21 cellular contexts compared by ENCODE assay signal in the genomic region with DNA sequence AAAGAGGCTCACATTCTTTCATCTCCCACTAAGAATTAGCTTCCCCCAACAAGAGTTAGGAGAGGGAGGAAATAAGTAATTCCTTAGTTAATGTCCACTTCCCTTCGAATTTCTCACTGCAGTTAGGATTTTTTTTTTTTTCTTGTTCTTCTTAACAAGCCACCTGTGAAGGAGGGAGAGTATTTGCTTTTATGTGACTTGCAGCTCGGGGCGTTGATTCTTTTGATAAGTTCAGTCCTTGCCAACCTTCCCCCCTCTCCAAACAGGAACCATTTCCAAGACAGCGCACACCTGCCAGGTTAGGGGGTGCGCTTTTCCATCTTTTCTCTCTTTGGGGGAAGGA. TPM values are rescaled to one million over a fixed set of nuclear protein-coding genes. Genes with fewer than 3 reads are reported as not detected.
DNase-seq lines count a peak whose midpoint lies in the region; ATAC-seq and TF ChIP-seq lines count a peak whose summit lies in the region.
"Had no signal": no experiment of that assay in that cellular context is flagged by ENCODE, and none has a peak within 500 bp of the region (broad histone marks: within the 10 kb centered on the region; RNA-seq: fewer than 3 reads in every experiment).

No MANE protein-coding gene starts in this region.

- H3K27me3 Mint-ChIP-seq in endothelial cell (ENCODE audit: unreplicated experiment) = peaks cover 1% of the 10 kb centered on the region
- peaks cover 39% of the 10 kb centered on the region for H3K27me3 Mint-ChIP-seq in mesothelial cell of epicardium (ENCODE audit: low read depth)

- CTCF ChIA-PET in mammary epithelial cell (lab: Charles Lee; ENCODE audit: low non-redundant PET) = no interaction called here

- TF ChIP-seq CTCF in breast epithelium (IDR thresholded peaks at IDR 0.05) = no peak
- TF ChIP-seq CTCF in mammary epithelial cell (conservative IDR thresholded peaks at IDR 0.05 in 1 of 2, IDR thresholded peaks at IDR 0.05 in 1 of 2; ENCODE audit: extremely low read depth in 1 of 2, insufficient read depth in 1 of 2, low read depth in 1 of 2, low read length in 2 of 2) = no peak
- no peak for TF ChIP-seq CTCF in endothelial cell (IDR thresholded peaks at IDR 0.05; ENCODE audit: unreplicated experiment)
- no peak for TF ChIP-seq CTCF in mesothelial cell of epicardium (IDR thresholded peaks at IDR 0.05; ENCODE audit: unreplicated experiment)
- TF ChIP-seq CTCF in vagina (IDR thresholded peaks at IDR 0.05) = no peak

- WGBS in mammary epithelial cell (ENCODE audit: low coverage, missing lambda C conversion rate) = 20% methylated on average over 3 of the region's 5 CpGs

- H3K9me3 ChIP-seq in breast epithelium = no peaks in the 10 kb centered on the region
- no peaks in the 10 kb centered on the region for H3K9me3 ChIP-seq in mammary epithelial cell (replicated peaks; ENCODE audit: insufficient read depth, low read length)
- no peaks in the 10 kb centered on the region for H3K9me3 ChIP-seq in vagina
- H3K9me3 ChIP-seq: gastrocnemius medialis, transverse colon had no signal

- H3K4me1 ChIP-seq in breast epithelium (no peaks in the 10 kb centered on the region), mammary epithelial cell (ENCODE audit: insufficient read depth, low read length) (no peaks in the 10 kb centered on the region), vagina (peaks cover 7% of the 10 kb centered on the region)
- H3K4me1 ChIP-seq: gastrocnemius medialis, transverse colon had no signal

- DNase-seq in breast epithelium (ENCODE audit: low spot score in 2 of 2) (no peak), mammary epithelial cell (no peak), endothelial cell (ENCODE audit: low spot score) (no peak), mesothelial cell of epicardium (ENCODE audit: low spot score in 2 of 2, unreplicated experiment in 2 of 2) (no peak), vagina (ENCODE audit: extremely low spot score in 2 of 2) (no peak), cortex of kidney (lab: John Stamatoyannopoulos, UW) (no peak), mesenteric fat pad (ENCODE audit: low spot score) (no peak)
- DNase-seq: activated CD4-positive, alpha-beta memory T cell treated with anti-CD3 and anti-CD28 coated beads for 36 hours; activated naive CD4-positive, alpha-beta T cell treated with anti-CD3 and anti-CD28 coated beads for 36 hours; activated T-cell treated with anti-CD3 and anti-CD28 coated beads, Interleukin-2, amount 50 U/mL, for 1 hour; aorta; gastrocnemius medialis; islet precursor cell; OCI-M1; transverse colon had no signal

- H3K36me3 ChIP-seq in breast epithelium (no peaks in the 10 kb centered on the region), mammary epithelial cell (ENCODE audit: insufficient read depth, low read length) (no peaks in the 10 kb centered on the region), vagina (no peaks in the 10 kb centered on the region)
- H3K36me3 ChIP-seq: gastrocnemius medialis, transverse colon had no signal

- H2AFZ ChIP-seq in mammary epithelial cell (ENCODE audit: low read depth, low read length) = no peak overlapping the region

- H3K27ac ChIP-seq in breast epithelium = no peak overlapping the region
- H3K27ac ChIP-seq in mammary epithelial cell (ENCODE audit: insufficient read depth, low read depth, low read length) = no peak overlapping the region
- no peak overlapping the region for H3K27ac ChIP-seq in vagina
- H3K27ac ChIP-seq: C4-2B, gastrocnemius medialis, HL-60, transverse colon, VCaP had no signal

- peaks cover 16% of the 10 kb centered on the region for H3K4me1 Mint-ChIP-seq in endothelial cell (ENCODE audit: unreplicated experiment)
- H3K4me1 Mint-ChIP-seq in mesothelial cell of epicardium = peaks cover 65% of the 10 kb centered on the region

- no peaks in the 10 kb centered on the region for H3K79me2 ChIP-seq in mammary epithelial cell (ENCODE audit: insufficient read depth, low read length)

- H3K27ac Mint-ChIP-seq in endothelial cell (ENCODE audit: unreplicated experiment) = no peak overlapping the region
- peak overlapping the region; percentile 59 for H3K27ac Mint-ChIP-seq in mesothelial cell of epicardium
- H3K27ac Mint-ChIP-seq: activated CD4-positive, alpha-beta memory T cell treated with anti-CD3 and anti-CD28 coated beads for 36 hours; activated naive CD4-positive, alpha-beta T cell treated with anti-CD3 and anti-CD28 coated beads for 36 hours; natural killer cell treated with Interleukin-12 subunit alpha and Interleukin-12 subunit beta and Interleukin-15 and Interleukin-18, amount 100 ng/mL, for 72 hours; T-helper 1 cell treated with Interleukin-12 subunit alpha and Interleukin-12 subunit beta and Interleukin-4 antibody, amounts not matched to agents 30 μg/mL and 1 μg/mL, for 36 hours had no signal

- peaks cover 0 to 22% of the 10 kb centered on the region in 2 donors for H3K27me3 ChIP-seq in breast epithelium
- H3K27me3 ChIP-seq in mammary epithelial cell (ENCODE audit: insufficient read depth, low read length) = peaks cover 11% of the 10 kb centered on the region
- H3K27me3 ChIP-seq in vagina = peaks cover 6% of the 10 kb centered on the region

- no peak overlapping the region for H3K4me2 ChIP-seq in mammary epithelial cell (ENCODE audit: insufficient read depth, low read depth, low read length)

- H3K36me3 Mint-ChIP-seq in endothelial cell (ENCODE audit: low read depth, unreplicated experiment) (no peaks in the 10 kb centered on the region), mesothelial cell of epicardium (peaks cover 2% of the 10 kb centered on the region)
- H3K36me3 Mint-ChIP-seq: activated CD4-positive, alpha-beta memory T cell treated with anti-CD3 and anti-CD28 coated beads for 36 hours; natural killer cell treated with Interleukin-12 subunit alpha and Interleukin-12 subunit beta and Interleukin-15 and Interleukin-18, amount 100 ng/mL, for 72 hours had no signal

- H3K9me3 Mint-ChIP-seq in endothelial cell (ENCODE audit: unreplicated experiment) (no peaks in the 10 kb centered on the region), mesothelial cell of epicardium (peaks cover 3% of the 10 kb centered on the region)
- H3K9me3 Mint-ChIP-seq: activated CD4-positive, alpha-beta memory T cell treated with anti-CD3 and anti-CD28 coated beads for 36 hours; activated naive CD4-positive, alpha-beta T cell treated with anti-CD3 and anti-CD28 coated beads for 36 hours; natural killer cell treated with Interleukin-12 subunit alpha and Interleukin-12 subunit beta and Interleukin-15 and Interleukin-18, amount 100 ng/mL, for 72 hours; T-helper 1 cell treated with Interleukin-12 subunit alpha and Interleukin-12 subunit beta and Interleukin-4 antibody, amounts not matched to agents 30 μg/mL and 1 μg/mL, for 36 hours had no signal

- H3K4me3 Mint-ChIP-seq in endothelial cell (ENCODE audit: unreplicated experiment) (peak overlapping the region; percentile 62), mesothelial cell of epicardium (peak overlapping the region; percentile 68)
- H3K4me3 Mint-ChIP-seq: activated CD4-positive, alpha-beta memory T cell treated with anti-CD3 and anti-CD28 coated beads for 36 hours; activated naive CD4-positive, alpha-beta T cell treated with anti-CD3 and anti-CD28 coated beads for 36 hours; natural killer cell treated with Interleukin-12 subunit alpha and Interleukin-12 subunit beta and Interleukin-15 and Interleukin-18, amount 100 ng/mL, for 72 hours; T-helper 1 cell treated with Interleukin-12 subunit alpha and Interleukin-12 subunit beta and Interleukin-4 antibody, amounts not matched to agents 30 μg/mL and 1 μg/mL, for 36 hours had no signal

- intact Hi-C loops in breast epithelium (cut with DNase I; ENCODE audit: low total_unique reads) (no loop called here), mammary epithelial cell (cut with micrococcal nuclease) (loop anchor here (5.0 kb wide), 1 partner anchor 223 kb away; no protein-coding TSS in a partner anchor), vagina (cut with DNase I) (no loop called here)

- H3K4me3 ChIP-seq in breast epithelium (peak overlapping the region; percentile 38 to 66 (median 54)), mammary epithelial cell (replicated peaks in 1 of 3; ENCODE audit: insufficient read depth in 1 of 3, low read depth in 2 of 3, low read length in 3 of 3) (no peak overlapping the region), vagina (peak overlapping the region; percentile 35 to 38)
- H3K4me3 ChIP-seq: gastrocnemius medialis, transverse colon had no signal

- no TSS peak for BruUV-seq in mammary epithelial cell (replicated peaks; lab: Mats Ljungman, UMichigan)

- dilution Hi-C loops in mammary epithelial cell (cut with HindIII; ENCODE audit: low sequenced_read_pairs) = no loop called here

- no peak overlapping the region for H3K9ac ChIP-seq in mammary epithelial cell (ENCODE audit: insufficient read depth, low read length)

- no peak for ATAC-seq in HG02970 (IDR thresholded peaks at IDR 0.05; ENCODE audit: low FRiP score, unreplicated experiment)
- ATAC-seq: gastrocnemius medialis; natural killer cell treated with Interleukin-12 subunit alpha and Interleukin-12 subunit beta and Interleukin-15 and Interleukin-18, amount 100 ng/mL, for 72 hours had no signal

- TF ChIP-seq POLR2A in breast epithelium (IDR thresholded peaks at IDR 0.05) (no peak), vagina (IDR thresholded peaks at IDR 0.05) (no peak)

- peaks cover 2% of the 10 kb centered on the region for H4K20me1 ChIP-seq in mammary epithelial cell (ENCODE audit: insufficient read depth, low read length)

- in situ Hi-C loops in mammary epithelial cell (cut with MboI; ENCODE audit: low sequenced_read_pairs in 2 of 2) = no loop called here

RNA-seq across cellular contexts. Expression of gene ADAMTS18, which starts 0.8 kb away (rescaled TPM):
- total RNA-seq in breast epithelium (10 to 100 TPM in 1 of 3 donors, 1 to 10 TPM in 1, under 1 TPM in 1; 0.48 to 20.6 (median 1.9) TPM), mammary epithelial cell (under 1 TPM in 1 of 2 donors, not detected in 1; under 0.01 TPM), endothelial cell (ENCODE audit: unreplicated experiment) (0.69 TPM), mesothelial cell of epicardium (7.4 to 9.1 TPM (median 7.9 TPM) in 3 replicates), vagina (0.25 TPM), mesenteric fat pad (10.4 TPM)
- not detected for polyA plus RNA-seq in mammary epithelial cell
- polyA minus RNA-seq in mammary epithelial cell = not detected
- total RNA-seq: activated CD4-positive, alpha-beta memory T cell treated with anti-CD3 and anti-CD28 coated beads for 36 hours; activated naive CD4-positive, alpha-beta T cell treated with anti-CD3 and anti-CD28 coated beads for 36 hours; natural killer cell treated with Interleukin-12 subunit alpha and Interleukin-12 subunit beta and Interleukin-15 and Interleukin-18, amount 100 ng/mL, for 72 hours had no signal

Comparison
In these comparisons a context has a peak if more than half of its experiments do, and no peak if none do; other contexts are left out.
1. H3K4me3 ChIP-seq: peak in breast epithelium (3 of 3) and vagina (2 of 2); none in mammary epithelial cell (0 of 3).